26 cellular contexts compared by ENCODE assay signal in the genomic region with DNA sequence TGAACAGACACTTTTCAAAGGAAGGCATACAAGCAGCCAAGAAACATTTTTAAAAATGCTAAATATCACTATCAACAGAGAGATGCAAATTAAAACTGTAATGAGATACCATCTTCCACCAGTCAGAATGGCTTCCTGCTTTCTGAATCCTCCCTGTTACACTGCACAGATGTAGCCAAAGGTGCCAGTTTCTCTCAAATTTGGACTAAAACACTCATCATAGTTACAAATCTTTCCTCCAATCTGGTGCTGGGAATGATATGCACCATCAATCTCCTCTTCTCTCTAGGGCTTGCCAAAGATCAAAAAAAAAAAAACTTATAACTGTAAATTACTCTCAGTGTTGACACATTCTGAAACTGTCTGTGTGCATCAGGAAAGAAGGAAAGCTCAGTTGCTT.
"Had no signal": no experiment of that assay in that cellular context is flagged by ENCODE, and none has a peak within 500 bp of the region (broad histone marks: within the 10 kb centered on the region; RNA-seq: fewer than 3 reads in every experiment).

No MANE protein-coding gene starts in this region.

- H3K27ac ChIP-seq: epithelial cell of prostate, gastrocnemius medialis, left lung, neural progenitor cell, ovary, psoas muscle, skin epidermis, thoracic aorta, tibial nerve, upper lobe of left lung had no signal

- H3K4me3 ChIP-seq: dorsolateral prefrontal cortex, gastrocnemius medialis, left lung, mucosa of descending colon, neural progenitor cell, ovary, psoas muscle, skin epidermis, thoracic aorta, tibial nerve, upper lobe of left lung had no signal

- ATAC-seq: esophagus mucosa; gastrocnemius medialis; left lung; mucosa of descending colon; natural killer cell treated with Interleukin-12 subunit alpha and Interleukin-12 subunit beta and Interleukin-15 and Interleukin-18, amount 100 ng/mL, for 72 hours; psoas muscle; right cardiac atrium; stimulated activated naive B cell treated with anti-CD40 and anti-IgM and Interleukin-4, amounts not matched to agents 10 μg/mL and 1 μg/mL and 100 μg/mL, for 72 hours had no signal

- H3K9me3 ChIP-seq: gastrocnemius medialis, mucosa of descending colon, ovary, psoas muscle, upper lobe of left lung had no signal

- H3K36me3 ChIP-seq: gastrocnemius medialis, left lung, neural progenitor cell, ovary, thoracic aorta, tibial nerve, upper lobe of left lung had no signal

- H3K4me1 ChIP-seq: gastrocnemius medialis, left lung, neural progenitor cell, psoas muscle, tibial nerve, upper lobe of left lung had no signal

- DNase-seq: dorsolateral prefrontal cortex; effector CD4-positive, alpha-beta T cell; endodermal cell; foreskin fibroblast; gastrocnemius medialis; head of caudate nucleus; left cardiac atrium; left lung; mesenchymal stem cell; mucosa of descending colon; naive B cell; ovary; posterior cingulate gyrus; psoas muscle; right cardiac atrium; stimulated activated CD4-positive, alpha-beta T cell treated with anti-CD3 and anti-CD28 coated beads, Interleukin-15, amount 100 ng/mL, for 24 hours; stimulated activated CD4-positive, alpha-beta T cell treated with anti-CD3 and anti-CD28 coated beads, Interleukin-2, amount 100 ng/mL, for 48 hours; stimulated activated naive B cell treated with anti-CD40 and anti-IgM and Interleukin-4, amounts not matched to agents 10 μg/mL and 1 μg/mL and 100 μg/mL, for 72 hours; upper lobe of left lung had no signal

- H2AFZ ChIP-seq: neural progenitor cell had no signal

- H3K4me2 ChIP-seq: neural progenitor cell had no signal

- H3K9ac ChIP-seq: neural progenitor cell had no signal

- H3K27me3 ChIP-seq: dorsolateral prefrontal cortex, gastrocnemius medialis, left lung, neural progenitor cell, ovary, tibial nerve, upper lobe of left lung had no signal
